8 cellular contexts compared by ENCODE assay signal in the genomic region with DNA sequence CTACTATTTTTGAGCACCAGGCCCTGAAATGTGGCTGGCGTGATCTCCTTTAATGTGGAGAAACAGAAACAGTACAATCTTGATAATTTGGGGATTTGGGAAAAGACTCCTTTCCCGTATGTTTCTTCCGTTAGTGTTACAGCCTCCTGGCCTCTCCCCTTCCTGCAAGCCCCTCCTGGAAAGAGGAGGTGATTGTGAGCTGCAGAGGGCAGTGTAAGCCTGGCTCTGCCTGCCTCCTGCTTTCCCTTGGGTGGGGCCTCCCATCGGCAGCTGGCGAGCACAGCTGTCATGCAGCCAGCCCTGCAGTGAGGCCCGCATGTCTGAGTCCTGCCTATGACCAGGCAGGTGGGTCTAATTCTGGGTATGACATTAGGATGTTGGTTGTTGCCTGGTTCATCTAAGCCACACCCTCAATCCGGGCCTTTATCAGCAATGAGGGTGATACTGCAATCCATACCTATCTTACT. TPM values are rescaled to one million over a fixed set of nuclear protein-coding genes. Genes with fewer than 3 reads are reported as not detected.
DNase-seq lines count a peak whose midpoint lies in the region; ATAC-seq, FAIRE-seq and TF ChIP-seq lines count a peak whose summit lies in the region.

No MANE protein-coding gene starts in this region.

- no peaks in the 10 kb centered on the region for H3K36me3 Mint-ChIP-seq in T-cell

- peak; percentile 47 for TF ChIP-seq CTCF in kidney (IDR thresholded peaks at IDR 0.05; ENCODE audit: borderline replicate concordance, extremely low read depth, insufficient read depth)

- H3K27ac Mint-ChIP-seq in T-cell, result no peak overlapping the region

- H3K9me3 ChIP-seq in kidney (ENCODE audit: control insufficient read depth in 1 of 2, low read length in 2 of 2), result no peaks in the 10 kb centered on the region

- peak overlapping the region in 1 of 2 donors; percentile 63 for H3K9ac ChIP-seq in kidney (ENCODE audit: low read length in 2 of 2)

- H3K4me1 ChIP-seq in kidney (ENCODE audit: control insufficient read depth in 1 of 2, insufficient read depth in 1 of 2, low read depth in 1 of 2, low read length in 2 of 2), result peaks cover 0 to 14% of the 10 kb centered on the region in 2 donors

- CTCF ChIA-PET in T-cell (lab: Charles Lee), result interaction anchor here (0.7 to 2.3 kb wide), 5 partner anchors 8 to 715 kb away, joined by 3 to 7 read pairs (median 5); no protein-coding TSS in a partner anchor

- no peaks in the 10 kb centered on the region for H3K36me3 ChIP-seq in kidney (ENCODE audit: control insufficient read depth in 1 of 2, insufficient read depth in 2 of 2, low read length in 2 of 2)

- H3K4me3 Mint-ChIP-seq in T-cell, result no peak overlapping the region

- intact Hi-C loops in kidney (cut with DNase I), result no loop called here

- no peak for FAIRE-seq in kidney (lab: Jason Lieb, UNC)

- H3K27me3 Mint-ChIP-seq in T-cell, result peaks cover 7 to 17% of the 10 kb centered on the region in 2 donors

- POLR2A ChIA-PET in T-cell (lab: Charles Lee), result no interaction called here

- H3K4me3 ChIP-seq in kidney (ENCODE audit: low read length in 2 of 2), result peak overlapping the region in 1 of 2 donors; percentile 18

- ATAC-seq in HG02678 (IDR thresholded peaks at IDR 0.05; ENCODE audit: unreplicated experiment), result peak; percentile 86
- ATAC-seq in T-cell (replicated peaks in 1 of 4), result peak; percentile 54 to 75 (median 72)

- no peaks in the 10 kb centered on the region for H3K9me3 Mint-ChIP-seq in T-cell

- DNase-seq in stimulated activated naive CD4-positive, alpha-beta T cell (lab: John Stamatoyannopoulos, UW), result peak in 4 of 6 experiments; percentile 3 to 15 (median 10)
- no peak for DNase-seq in stimulated activated naive CD4-positive, alpha-beta T cell treated with Interleukin-2 at 50 U/mL for 16 hours (lab: John Stamatoyannopoulos, UW)
- DNase-seq in NCI-H1105 (lab: John Stamatoyannopoulos, UW) (peak; percentile 74), T-cell (peak in 27 of 34 experiments; percentile 2 to 47 (median 16)), caudate nucleus (lab: John Stamatoyannopoulos, UW) (peak in 58 of 61 donors; percentile 24 to 89 (median 70)), kidney (peak; percentile 94)
- DNase-seq in stimulated activated CD4-positive, alpha-beta T cell treated with anti-CD3 and anti-CD28 coated beads, Interleukin-12 subunit alpha, Interleukin-12 subunit beta, amount 100 ng/mL, for 4 hours, result peak; percentile 21

- H3K4me1 Mint-ChIP-seq in T-cell, result peaks cover 0 to 4% (median 3%) of the 10 kb centered on the region in 3 donors

- H3K27ac ChIP-seq in caudate nucleus (ENCODE audit: low read depth, low read length), result peak overlapping the region; percentile 84
- peak overlapping the region; percentile 22 to 87 for H3K27ac ChIP-seq in kidney (ENCODE audit: low read depth in 2 of 2, low read length in 2 of 2)

RNA-seq across cellular contexts. Expression of a gene that starts 48.7 kb away (rescaled TPM):
- total RNA-seq in T-cell, result 100 to 1,000 TPM; 103 to 142 (median 115) TPM
- total RNA-seq in kidney, result 195 TPM
- polyA plus RNA-seq in kidney (ENCODE audit: insufficient read depth, low read depth, low replicate concordance), result 59.8 TPM
